ENCODE assay signal across 9 cellular contexts in genomic region chr7:134593530-134594392, GRCh38. TPM values are rescaled to one million over a fixed set of nuclear protein-coding genes. Genes with fewer than 3 reads are reported as not detected.
DNase-seq lines count a peak whose midpoint lies in the region; ATAC-seq and TF ChIP-seq lines count a peak whose summit lies in the region.
"Had no signal": no experiment of that assay in that cellular context is flagged by ENCODE, and none has a peak within 500 bp of the region (broad histone marks: within the 10 kb centered on the region; RNA-seq: fewer than 3 reads in every experiment).

No MANE protein-coding gene starts in this region.

- no peak overlapping the region for H2BK120ac ChIP-seq in mesenchymal stem cell (ENCODE audit: low read depth, low read length)

- no peak overlapping the region for H2BK5ac ChIP-seq in mesenchymal stem cell (ENCODE audit: low read depth, low read length, poor library complexity, severe bottlenecking)

- peak overlapping the region; percentile 61 for H3K27ac ChIP-seq in mesenchymal stem cell (ENCODE audit: low read length, poor library complexity, severe bottlenecking)
- H3K27ac ChIP-seq in upper lobe of left lung = peak overlapping the region; percentile 64 to 78 (median 67)
- H3K27ac ChIP-seq: HL-60 had no signal

- ATAC-seq in upper lobe of left lung (ENCODE audit: low FRiP score in 2 of 2) (peak in 1 of 2 donors; percentile 81), GM19324 (IDR thresholded peaks at IDR 0.05; ENCODE audit: low FRiP score, unreplicated experiment) (no peak), GM21526 (IDR thresholded peaks at IDR 0.05; ENCODE audit: low FRiP score, unreplicated experiment) (no peak)

- no peaks in the 10 kb centered on the region for H3K9me3 ChIP-seq in mesenchymal stem cell (ENCODE audit: control insufficient read depth, low read length)
- H3K9me3 ChIP-seq in upper lobe of left lung = no peaks in the 10 kb centered on the region

- H2AK5ac ChIP-seq in mesenchymal stem cell (ENCODE audit: low read length, severe bottlenecking) = no peak overlapping the region

- H3K4ac ChIP-seq in mesenchymal stem cell (ENCODE audit: low read depth in 1 of 2, low read length in 2 of 2) = no peak overlapping the region

- no peak overlapping the region for H2AFZ ChIP-seq in mesenchymal stem cell (ENCODE audit: low read depth, low read length)

- no peak overlapping the region for H4K8ac ChIP-seq in mesenchymal stem cell (ENCODE audit: low read length)

- 59% methylated on average over 8 of the region's 8 CpGs for WGBS in mesenchymal stem cell
- 43 to 48% methylated on average over 8 of the region's 8 CpGs for WGBS in upper lobe of left lung, 2 donors

- TF ChIP-seq POLR2A in upper lobe of left lung (IDR thresholded peaks at IDR 0.05) = no peak

- H2BK12ac ChIP-seq in mesenchymal stem cell (ENCODE audit: low read length in 2 of 2) = peak overlapping the region in 1 of 2 experiments; percentile 61

- TF ChIP-seq CTCF in upper lobe of left lung (IDR thresholded peaks at IDR 0.05) = no peak

- no peak overlapping the region for H3K18ac ChIP-seq in mesenchymal stem cell (ENCODE audit: low read depth in 1 of 2, low read length in 2 of 2)

- peak overlapping the region; percentile 89 for H3K9ac ChIP-seq in mesenchymal stem cell (ENCODE audit: low read length)

- H3K27me3 ChIP-seq in mesenchymal stem cell (ENCODE audit: control insufficient read depth in 1 of 2, insufficient read depth in 1 of 2, low read length in 2 of 2) = no peaks in the 10 kb centered on the region
- H3K27me3 ChIP-seq in upper lobe of left lung = no peaks in the 10 kb centered on the region

- H3K79me1 ChIP-seq in mesenchymal stem cell (replicated peaks; ENCODE audit: low read length, poor library complexity, severe bottlenecking) = no peaks in the 10 kb centered on the region

- TF ChIP-seq EP300 in upper lobe of left lung (IDR thresholded peaks at IDR 0.05) = no peak

- no peak overlapping the region for H4K91ac ChIP-seq in mesenchymal stem cell (ENCODE audit: low read length)

- H3K4me1 ChIP-seq in mesenchymal stem cell (ENCODE audit: control insufficient read depth, insufficient read depth, low read depth, low read length) (no peaks in the 10 kb centered on the region), upper lobe of left lung (peaks cover 0 to 14% (median 13%) of the 10 kb centered on the region in 4 donors)

- H3K4me2 ChIP-seq in mesenchymal stem cell (ENCODE audit: low read length, poor library complexity, severe bottlenecking) = no peak overlapping the region

- H2BK15ac ChIP-seq in mesenchymal stem cell (ENCODE audit: low read depth, poor library complexity, severe bottlenecking) = peak overlapping the region; percentile 48

- no peak overlapping the region for H3K14ac ChIP-seq in mesenchymal stem cell (ENCODE audit: low read length in 2 of 2)

- no peak overlapping the region for H3K4me3 ChIP-seq in mesenchymal stem cell (ENCODE audit: insufficient read depth in 1 of 2, low read depth in 1 of 2, low read length in 2 of 2)
- no peak overlapping the region for H3K4me3 ChIP-seq in upper lobe of left lung

- no peak overlapping the region for H3K23ac ChIP-seq in mesenchymal stem cell (ENCODE audit: low read length in 2 of 2)

- H3K36me3 ChIP-seq in mesenchymal stem cell (ENCODE audit: control insufficient read depth in 1 of 2, insufficient read depth in 2 of 2, low read depth in 1 of 2, low read length in 2 of 2) = no peaks in the 10 kb centered on the region
- no peaks in the 10 kb centered on the region for H3K36me3 ChIP-seq in upper lobe of left lung

- DNase-seq in NCI-H460 (ENCODE audit: extremely low read depth, low read depth) (peak; percentile 91), dermis blood vessel endothelial cell (peak; percentile 91), mesenchymal stem cell (peak; percentile 87), upper lobe of left lung (peak in 1 of 2 donors; percentile 60), NCI-H526 (lab: John Stamatoyannopoulos, UW) (no peak)
- DNase-seq: activated naive CD4-positive, alpha-beta T cell had no signal

RNA-seq across cellular contexts. Expression of gene AKR1B15, which starts 44.9 kb away (rescaled TPM):
- total RNA-seq in NCI-H460 (2014; rRNA removed; shearing (Covaris generic)) = 1.4 and 2.0 TPM in 2 replicates
- polyA plus RNA-seq in NCI-H460 (2014; cell fraction: nucleus; rRNA removed) = 1.6 and 2.7 TPM in 2 replicates
- not detected in 2 replicates for total RNA-seq in dermis blood vessel endothelial cell
- not detected for polyA plus RNA-seq in mesenchymal stem cell (2013, experiment 1 of 2)
- not detected for polyA plus RNA-seq in mesenchymal stem cell (2013, experiment 2 of 2)
- not detected for total RNA-seq in upper lobe of left lung

RNA-seq across cellular contexts. Expression of gene BPGM, which starts 52.9 kb away (rescaled TPM):
- 21.4 and 21.5 TPM in 2 replicates for total RNA-seq in NCI-H460 (2014; rRNA removed; shearing (Covaris generic))
- 8.4 and 9.6 TPM in 2 replicates for polyA plus RNA-seq in NCI-H460 (2014; cell fraction: nucleus; rRNA removed)
- total RNA-seq in dermis blood vessel endothelial cell (20.3 and 20.6 TPM in 2 replicates), upper lobe of left lung (10 to 100 TPM in 5 of 6 donors, 1 to 10 TPM in 1; 9.5 to 30.7 (median 14.3) TPM)
- polyA plus RNA-seq in mesenchymal stem cell (2013, experiment 1 of 2) = 21.1 TPM
- 20.7 TPM for polyA plus RNA-seq in mesenchymal stem cell (2013, experiment 2 of 2)

Comparison
In these comparisons a context has a peak if more than half of its experiments do, and no peak if none do; other contexts are left out.
1. DNase-seq: peak in NCI-H460 (single experiment), dermis blood vessel endothelial cell (single experiment) and mesenchymal stem cell (single experiment); none in NCI-H526 (0 of 2).